33 cellular contexts compared by ENCODE assay signal in the genomic region with DNA sequence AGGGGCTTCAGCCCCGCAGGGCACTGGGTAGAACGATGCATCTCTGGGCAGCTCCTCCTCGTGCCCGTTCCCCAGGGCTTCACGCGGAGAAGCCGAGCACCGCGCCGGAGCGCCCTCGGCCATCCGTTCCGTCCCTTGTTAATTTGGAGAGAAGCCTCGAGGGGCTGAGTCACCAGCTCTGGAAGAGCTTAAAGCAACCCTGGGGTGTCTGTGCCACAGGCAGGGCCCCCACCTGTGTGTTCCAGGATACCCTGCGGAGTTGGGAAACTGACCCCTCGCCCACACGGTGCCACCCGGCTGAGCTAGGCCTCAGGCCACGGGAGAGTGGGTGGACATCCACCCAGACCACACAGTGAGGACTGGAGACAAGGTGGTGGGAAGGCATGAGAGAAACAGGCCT.
"Had no signal": no experiment of that assay in that cellular context is flagged by ENCODE, and none has a peak within 500 bp of the region (broad histone marks: within the 10 kb centered on the region; RNA-seq: fewer than 3 reads in every experiment).

No MANE protein-coding gene starts in this region.

- H3K4me3 Mint-ChIP-seq: activated CD4-positive, alpha-beta memory T cell treated with anti-CD3 and anti-CD28 coated beads, Interleukin-2, amount 10 ng/mL, durations not matched to agents 7 days and 5 days; activated CD8-positive, alpha-beta memory T cell treated with anti-CD3 and anti-CD28 coated beads, Interleukin-2, amount 10 ng/mL, durations not matched to agents 7 days and 5 days; activated naive CD8-positive, alpha-beta T cell treated with anti-CD3 and anti-CD28 coated beads for 36 hours had no signal

- H3K9me3 ChIP-seq: MG63, Peyer's patch had no signal

- H3K27ac Mint-ChIP-seq: activated CD4-positive, alpha-beta memory T cell treated with anti-CD3 and anti-CD28 coated beads, Interleukin-2, amount 10 ng/mL, durations not matched to agents 7 days and 5 days; activated CD8-positive, alpha-beta memory T cell treated with anti-CD3 and anti-CD28 coated beads, Interleukin-2, amount 10 ng/mL, durations not matched to agents 7 days and 5 days; activated naive CD8-positive, alpha-beta T cell treated with anti-CD3 and anti-CD28 coated beads for 36 hours had no signal

- DNase-seq: activated CD4-positive, alpha-beta memory T cell treated with anti-CD3 and anti-CD28 coated beads, Interleukin-2, amount 10 ng/mL, durations not matched to agents 7 days and 5 days; activated CD4-positive, alpha-beta T cell treated with anti-CD3 and anti-CD28 coated beads for 1 hour; activated CD4-positive, alpha-beta T cell treated with anti-CD3 and anti-CD28 coated beads for 48 hours; activated CD4-positive, CD25-positive, alpha-beta regulatory T cell; activated CD8-positive, alpha-beta memory T cell treated with anti-CD3 and anti-CD28 coated beads for 24 hours; activated CD8-positive, alpha-beta memory T cell treated with anti-CD3 and anti-CD28 coated beads, Interleukin-2, amount 10 ng/mL, durations not matched to agents 7 days and 5 days; activated CD8-positive, alpha-beta memory T cell treated with anti-CD3 and anti-CD28 coated beads, Interleukin-2, amount 50 U/mL, for 48 hours; activated effector memory CD4-positive, alpha-beta T cell treated with anti-CD3 and anti-CD28 coated beads, Interleukin-2, amount 50 U/mL, for 16 hours; activated naive CD4-positive, alpha-beta T cell; activated naive CD4-positive, alpha-beta T cell treated with anti-CD3 and anti-CD28 coated beads, Interleukin-2, amount 50 U/mL, for 16 hours; activated naive CD8-positive, alpha-beta T cell treated with anti-CD3 and anti-CD28 coated beads for 36 hours; activated T-cell treated with anti-CD3 and anti-CD28 coated beads, Interleukin-2, amount 50 U/mL, for 48 hours; amniotic stem cell; aorta; brain microvascular endothelial cell; central memory CD4-positive, alpha-beta T cell; MG63; NCI-H1048; NCI-H1105 treated with DMSO at 0.1 percent for 48 hours; NCI-H1436; NCI-H1694; NCI-H1930; NCI-H345; NCI-H524 treated with DMSO at 0.1 percent for 48 hours; PC-3; Peyer's patch; Right ventricle myocardium superior; SW 1271; T-helper 1 cell; T1000; WERI-Rb-1 had no signal

- H3K4me1 ChIP-seq: Peyer's patch had no signal

- H3K27ac ChIP-seq: brain microvascular endothelial cell, Peyer's patch, RWPE1, WERI-Rb-1 had no signal

- H3K4me3 ChIP-seq: K562, MG63, Peyer's patch had no signal

- H3K9me3 Mint-ChIP-seq: activated CD4-positive, alpha-beta memory T cell treated with anti-CD3 and anti-CD28 coated beads, Interleukin-2, amount 10 ng/mL, durations not matched to agents 7 days and 5 days; activated naive CD8-positive, alpha-beta T cell treated with anti-CD3 and anti-CD28 coated beads for 36 hours had no signal

- H3K27me3 ChIP-seq: brain microvascular endothelial cell, MG63, Peyer's patch had no signal

- ATAC-seq: activated CD8-positive, alpha-beta memory T cell treated with anti-CD3 and anti-CD28 coated beads, Interleukin-2, amount 10 ng/mL, durations not matched to agents 7 days and 5 days; K562; PC-3 had no signal

- FAIRE-seq: K562 had no signal

- H3K27me3 Mint-ChIP-seq: activated CD4-positive, alpha-beta memory T cell treated with anti-CD3 and anti-CD28 coated beads, Interleukin-2, amount 10 ng/mL, durations not matched to agents 7 days and 5 days; activated CD8-positive, alpha-beta memory T cell treated with anti-CD3 and anti-CD28 coated beads, Interleukin-2, amount 10 ng/mL, durations not matched to agents 7 days and 5 days; activated naive CD8-positive, alpha-beta T cell treated with anti-CD3 and anti-CD28 coated beads for 36 hours had no signal
